10 cellular contexts compared by ENCODE assay signal in genomic region chr6:136764522-136764993, GRCh38.
A peak's percentile ranks its signal among the peaks of the same experiment; 100 is the strongest.
DNase-seq lines count a peak whose midpoint lies in the region; ATAC-seq and TF ChIP-seq lines count a peak whose summit lies in the region.
"Had no signal": no experiment of that assay in that cellular context is flagged by ENCODE, and none has a peak within 500 bp of the region (broad histone marks: within the 10 kb centered on the region; RNA-seq: fewer than 3 reads in every experiment).

No MANE protein-coding gene starts in this region.

- H3K9ac ChIP-seq in BLaER1 treated with 17β-estradiol and CSF1 and Interleukin-3, amounts not matched to agents 10 nM and 100 nM, result peak overlapping the region in 8 of 11 experiments; percentile 13 to 54 (median 38); a peak in 7 of 22 replicates

- TF ChIP-seq CTCF in VCaP (conservative IDR thresholded peaks at IDR 0.05) (no peak), tibial artery (IDR thresholded peaks at IDR 0.05) (no peak)

- peaks cover 0 to 61% (median 0%) of the 10 kb centered on the region in 11 experiments; a peak in 6 of 22 replicates for H4K20me1 ChIP-seq in BLaER1 treated with 17β-estradiol and CSF1 and Interleukin-3, amounts not matched to agents 10 nM and 100 nM

- H3K27me3 ChIP-seq in BLaER1 treated with 17β-estradiol and CSF1 and Interleukin-3, amounts not matched to agents 10 nM and 100 nM, result no peaks in the 10 kb centered on the region
- H3K27me3 ChIP-seq in tibial artery, result no peaks in the 10 kb centered on the region
- H3K27me3 ChIP-seq: tibial nerve had no signal

- H3K27ac ChIP-seq in BLaER1 treated with 17β-estradiol and CSF1 and Interleukin-3, amounts not matched to agents 10 nM and 100 nM, result peak overlapping the region; percentile 2 to 79 (median 69); a peak in 19 of 22 replicates
- H3K27ac ChIP-seq in VCaP (peak overlapping the region; percentile 96), tibial artery (no peak overlapping the region)

- peak overlapping the region; percentile 43 to 97 (median 81) for H3K4me2 ChIP-seq in BLaER1 treated with 17β-estradiol and CSF1 and Interleukin-3, amounts not matched to agents 10 nM and 100 nM

- ATAC-seq in GM19035 (IDR thresholded peaks at IDR 0.05; ENCODE audit: unreplicated experiment) (peak; percentile 56), HG03066 (IDR thresholded peaks at IDR 0.05; ENCODE audit: low read depth, unreplicated experiment) (peak; percentile 31)

- H3K4me1 ChIP-seq in BLaER1 treated with 17β-estradiol and CSF1 and Interleukin-3, amounts not matched to agents 10 nM and 100 nM, result peaks cover 63 to 97% (median 82%) of the 10 kb centered on the region in 10 experiments
- H3K4me1 ChIP-seq in tibial artery, result peaks cover 0 to 82% (median 43%) of the 10 kb centered on the region in 4 donors

- peaks cover 0 to 15% (median 12%) of the 10 kb centered on the region in 11 experiments; a peak in 16 of 22 replicates for H3K9me3 ChIP-seq in BLaER1 treated with 17β-estradiol and CSF1 and Interleukin-3, amounts not matched to agents 10 nM and 100 nM (replicated peaks in 1 of 11)
- H3K9me3 ChIP-seq in tibial artery, result no peaks in the 10 kb centered on the region
- H3K9me3 ChIP-seq: tibial nerve had no signal

- DNase-seq in NCI-H446 treated with DMSO at 0.1 percent for 48 hours (lab: John Stamatoyannopoulos, UW), result no peak
- no peak for DNase-seq in tibial artery
- no peak for DNase-seq in NCI-H1417 (lab: John Stamatoyannopoulos, UW)
- DNase-seq in NCI-H2107 (lab: John Stamatoyannopoulos, UW), result no peak
- DNase-seq: DMS153 had no signal

- no peak overlapping the region for H3K4me3 ChIP-seq in BLaER1 treated with 17β-estradiol and CSF1 and Interleukin-3, amounts not matched to agents 10 nM and 100 nM
- H3K4me3 ChIP-seq in tibial artery, result no peak overlapping the region
- H3K4me3 ChIP-seq: tibial nerve had no signal

- H3K36me3 ChIP-seq in BLaER1 treated with 17β-estradiol and CSF1 and Interleukin-3, amounts not matched to agents 10 nM and 100 nM, result peaks cover 0 to 4% (median 0%) of the 10 kb centered on the region in 11 experiments; a peak in 3 of 22 replicates
- H3K36me3 ChIP-seq in tibial artery, result no peaks in the 10 kb centered on the region
- H3K36me3 ChIP-seq: tibial nerve had no signal

- intact Hi-C loops in tibial artery (cut with DNase I; ENCODE audit: low total_unique reads), result no loop called here

Comparison
In these comparisons a context has a peak if more than half of its experiments do, and no peak if none do; other contexts are left out.
1. H3K27ac ChIP-seq: peak in BLaER1 treated with 17β-estradiol and CSF1 and Interleukin-3, amounts not matched to agents 10 nM and 100 nM (11 of 11) and VCaP (single experiment); none in tibial artery (0 of 2).